29 cellular contexts compared by ENCODE assay signal in genomic region chr6:45226081-45226480, GRCh38.
A peak's percentile ranks its signal among the peaks of the same experiment; 100 is the strongest.
DNase-seq lines count a peak whose midpoint lies in the region; ATAC-seq, FAIRE-seq and TF ChIP-seq lines count a peak whose summit lies in the region.
"Had no signal": no experiment of that assay in that cellular context is flagged by ENCODE, and none has a peak within 500 bp of the region (broad histone marks: within the 10 kb centered on the region; RNA-seq: fewer than 3 reads in every experiment).

No MANE protein-coding gene starts in this region.

- H4K91ac ChIP-seq in IMR-90 (ENCODE audit: insufficient read depth, low read depth, low read length): no peak overlapping the region

- H3K36me3 ChIP-seq in IMR-90 (ENCODE audit: control insufficient read depth, insufficient read depth, low read length): no peaks in the 10 kb centered on the region
- H3K36me3 ChIP-seq: left lung, right atrium auricular region had no signal

- no peak overlapping the region for H2BK20ac ChIP-seq in IMR-90 (ENCODE audit: low read depth, low read length)

- no CpG with 5 or more reads among the region's 2 CpGs for WGBS in IMR-90 (ENCODE audit: extremely low coverage in 2 of 2, insufficient read length in 1 of 2), 2 experiments

- H3K27me3 ChIP-seq in IMR-90 (ENCODE audit: control insufficient read depth, insufficient read depth, low read length): no peaks in the 10 kb centered on the region
- H3K27me3 ChIP-seq: left lung, right atrium auricular region, testis had no signal

- no TSS peak for BruUV-seq in IMR-90 (replicated peaks; lab: Mats Ljungman, UMichigan)

- CTCF ChIA-PET in IMR-90 (lab: Yijun Ruan, JAX): no interaction called here

- no peaks in the 10 kb centered on the region for H3K4me1 ChIP-seq in IMR-90 (ENCODE audit: control insufficient read depth, insufficient read depth, low read length)
- H3K4me1 ChIP-seq: left lung, right atrium auricular region, testis had no signal

- H3K27ac Mint-ChIP-seq in mesothelial cell of epicardium: no peak overlapping the region
- H3K27ac Mint-ChIP-seq: activated CD8-positive, alpha-beta T cell treated with anti-CD3 and anti-CD28 coated beads, Interleukin-2, amount 10 ng/mL, durations not matched to agents 7 days and 5 days; activated T-helper 17 cell treated with anti-CD3 and anti-CD28 coated beads, Interleukin-2, amount 50 U/mL, for 72 hours had no signal

- no peak overlapping the region for H3K4me3 Mint-ChIP-seq in mesothelial cell of epicardium
- H3K4me3 Mint-ChIP-seq: activated CD8-positive, alpha-beta T cell treated with anti-CD3 and anti-CD28 coated beads, Interleukin-2, amount 10 ng/mL, durations not matched to agents 7 days and 5 days; activated T-helper 17 cell treated with anti-CD3 and anti-CD28 coated beads, Interleukin-2, amount 50 U/mL, for 72 hours had no signal

- H3K27me3 Mint-ChIP-seq in mesothelial cell of epicardium (ENCODE audit: low read depth): no peaks in the 10 kb centered on the region
- H3K27me3 Mint-ChIP-seq: activated T-helper 17 cell treated with anti-CD3 and anti-CD28 coated beads, Interleukin-2, amount 50 U/mL, for 72 hours had no signal

- no peak overlapping the region for H2AK9ac ChIP-seq in IMR-90 (replicated peaks; ENCODE audit: low read depth, low read length, poor library complexity)

- no peak for FAIRE-seq in RCC 7860 (lab: Jason Lieb, UNC)
- FAIRE-seq: GM18507, H54, HepG2 had no signal

- TF ChIP-seq CTCF in IMR-90 (conservative IDR thresholded peaks at IDR 0.05; ENCODE audit: low read depth, low read length): 0 out of 2 replicates have a peak, but pooled peaks have one; percentile 3
- peak; percentile 9 for TF ChIP-seq CTCF in astrocyte of the spinal cord (IDR thresholded peaks at IDR 0.05; ENCODE audit: low read depth, low read length)
- TF ChIP-seq CTCF in mesothelial cell of epicardium (IDR thresholded peaks at IDR 0.05; ENCODE audit: unreplicated experiment): peak; percentile 34

- H3K9me3 Mint-ChIP-seq in mesothelial cell of epicardium: peaks cover 3% of the 10 kb centered on the region

- ATAC-seq in IMR-90 (ENCODE audit: low read depth) (no peak), HG02870 (IDR thresholded peaks at IDR 0.05; ENCODE audit: unreplicated experiment) (no peak)
- ATAC-seq: activated CD8-positive, alpha-beta T cell treated with anti-CD3 and anti-CD28 coated beads, Interleukin-2, amount 10 ng/mL, durations not matched to agents 7 days and 5 days; activated T-helper 17 cell treated with anti-CD3 and anti-CD28 coated beads, Interleukin-2, amount 50 U/mL, for 72 hours; HepG2; left lung; stimulated activated naive CD8-positive, alpha-beta T cell treated with anti-CD3 and anti-CD28 coated beads, Interleukin-15, Interleukin-2, amounts not matched to agents 100 U/mL and 50 U/mL, for 24 hours had no signal

- no peak overlapping the region for H2BK15ac ChIP-seq in IMR-90 (ENCODE audit: low read depth, low read length)

- no peak overlapping the region for H3K4ac ChIP-seq in IMR-90 (ENCODE audit: low read depth, low read length)

- H2AFZ ChIP-seq in IMR-90 (replicated peaks; ENCODE audit: low read length, poor library complexity): no peak overlapping the region

- POLR2A ChIA-PET in IMR-90 (lab: Charles Lee; ENCODE audit: unreplicated experiment): no interaction called here

- H4K20me1 ChIP-seq in IMR-90 (ENCODE audit: insufficient read depth, low read length): no peaks in the 10 kb centered on the region

- DNase-seq in ELR (ENCODE audit: low read depth): peak; percentile 15
- no peak for DNase-seq in IMR-90
- no peak for DNase-seq in astrocyte of the spinal cord (ENCODE audit: low read depth, low spot score)
- DNase-seq in mesothelial cell of epicardium (ENCODE audit: low spot score in 2 of 2, unreplicated experiment in 2 of 2): no peak
- DNase-seq in RCC 7860 (ENCODE audit: low spot score): no peak
- DNase-seq in NCI-H1930 (lab: John Stamatoyannopoulos, UW): no peak
- DNase-seq in SHP77 (lab: John Stamatoyannopoulos, UW): no peak
- DNase-seq: activated CD4-positive, alpha-beta T cell treated with anti-CD3 and anti-CD28 coated beads for 4 hours; activated CD8-positive, alpha-beta T cell treated with anti-CD3 and anti-CD28 coated beads, Interleukin-2, amount 10 ng/mL, durations not matched to agents 7 days and 5 days; activated naive CD4-positive, alpha-beta T cell treated with anti-CD3 and anti-CD28 coated beads, Interleukin-2, amount 50 U/mL, for 16 hours; amniotic stem cell; Calu3; DMS79; islet precursor cell; Kasumi-1; mesenchymal stem cell; NCI-H1436; NCI-H446; NCI-H82; stimulated activated CD4-positive, alpha-beta T cell treated with anti-CD3 and anti-CD28 coated beads, Interleukin-1b, Interleukin-23, amount 100 ng/mL, for 48 hours; stimulated activated naive CD8-positive, alpha-beta T cell treated with anti-CD3 and anti-CD28 coated beads, Interleukin-15, Interleukin-2, amounts not matched to agents 100 U/mL and 50 U/mL, for 24 hours; testis had no signal

- H3K9me1 ChIP-seq in IMR-90 (ENCODE audit: insufficient read depth, low read length): no peaks in the 10 kb centered on the region

- no peak for TF ChIP-seq RAD21 in IMR-90 (IDR thresholded peaks at IDR 0.05; ENCODE audit: low read length)

- no peak overlapping the region for H3K18ac ChIP-seq in IMR-90 (ENCODE audit: low read depth, low read length)

- dilution Hi-C loops in IMR-90 (cut with HindIII; ENCODE audit: low sequenced_read_pairs, unreplicated experiment): no loop called here

- H3K4me2 ChIP-seq in IMR-90 (ENCODE audit: low read depth, low read length): no peak overlapping the region

- no peak overlapping the region for H3K56ac ChIP-seq in IMR-90 (ENCODE audit: extremely low read depth, insufficient read depth, low read length)

- intact Hi-C loops in IMR-90 (cut with micrococcal nuclease): no loop called here

- H3K4me1 Mint-ChIP-seq in mesothelial cell of epicardium: no peaks in the 10 kb centered on the region
- H3K4me1 Mint-ChIP-seq: activated T-helper 17 cell treated with anti-CD3 and anti-CD28 coated beads, Interleukin-2, amount 50 U/mL, for 72 hours had no signal

- no peaks in the 10 kb centered on the region for H3K9me3 ChIP-seq in IMR-90 (ENCODE audit: control insufficient read depth, insufficient read depth, low read length)
- H3K9me3 ChIP-seq: testis had no signal

- H2AK5ac ChIP-seq in IMR-90 (ENCODE audit: low read depth, low read length): no peak overlapping the region

- no peak overlapping the region for H4K5ac ChIP-seq in IMR-90 (ENCODE audit: low read depth, low read length)

- H2BK5ac ChIP-seq in IMR-90 (ENCODE audit: low read depth, low read length, poor library complexity, severe bottlenecking): no peak overlapping the region

- no peak overlapping the region for H3K23ac ChIP-seq in IMR-90 (ENCODE audit: low read depth, low read length)

- in situ Hi-C loops in IMR-90 (cut with MboI; ENCODE audit: low sequenced_read_pairs) (no loop called here), astrocyte of the spinal cord (cut with HindIII; ENCODE audit: low sequenced_read_pairs) (no loop called here)

- H3K14ac ChIP-seq in IMR-90 (replicated peaks; ENCODE audit: low read depth, low read length): no peak overlapping the region

- peaks cover 4% of the 10 kb centered on the region for H3K36me3 Mint-ChIP-seq in mesothelial cell of epicardium

- no peak overlapping the region for H4K8ac ChIP-seq in IMR-90 (ENCODE audit: low read depth in 2 of 2, low read length in 2 of 2)

- H3K79me1 ChIP-seq in IMR-90 (ENCODE audit: low read depth in 1 of 2, low read length in 2 of 2): no peaks in the 10 kb centered on the region

- no peak for TF ChIP-seq POLR2A in IMR-90 (IDR thresholded peaks at IDR 0.05; ENCODE audit: low read depth, low read length)

- H3K27ac ChIP-seq in IMR-90 (ENCODE audit: insufficient read depth, low read length): no peak overlapping the region
- H3K27ac ChIP-seq: left lung, right atrium auricular region, testis had no signal

- no peak overlapping the region for H3K9ac ChIP-seq in IMR-90 (ENCODE audit: low read depth, low read length)

- no peak overlapping the region for H3K4me3 ChIP-seq in IMR-90 (ENCODE audit: insufficient read depth, low read depth, low read length)
- H3K4me3 ChIP-seq in astrocyte of the spinal cord (ENCODE audit: low read depth, low read length): no peak overlapping the region
- H3K4me3 ChIP-seq: left lung, right atrium auricular region, testis had no signal

- H2BK120ac ChIP-seq in IMR-90 (ENCODE audit: low read depth, low read length): no peak overlapping the region

TF ChIP-seq in IMR-90, 13 proteins besides CTCF, POLR2A, EP300 and RAD21:
- TF ChIP-seq NFE2L2 (IDR thresholded peaks at IDR 0.05; ENCODE audit: low read depth, low read length) (no peak), MXI1 (IDR thresholded peaks at IDR 0.05; ENCODE audit: borderline replicate concordance, low read depth, low read length) (no peak), SMC3 (IDR thresholded peaks at IDR 0.05; ENCODE audit: low read depth, low read length) (no peak)
